Comparison of ENCODE assay signal across 17 cellular contexts in the genomic region with DNA sequence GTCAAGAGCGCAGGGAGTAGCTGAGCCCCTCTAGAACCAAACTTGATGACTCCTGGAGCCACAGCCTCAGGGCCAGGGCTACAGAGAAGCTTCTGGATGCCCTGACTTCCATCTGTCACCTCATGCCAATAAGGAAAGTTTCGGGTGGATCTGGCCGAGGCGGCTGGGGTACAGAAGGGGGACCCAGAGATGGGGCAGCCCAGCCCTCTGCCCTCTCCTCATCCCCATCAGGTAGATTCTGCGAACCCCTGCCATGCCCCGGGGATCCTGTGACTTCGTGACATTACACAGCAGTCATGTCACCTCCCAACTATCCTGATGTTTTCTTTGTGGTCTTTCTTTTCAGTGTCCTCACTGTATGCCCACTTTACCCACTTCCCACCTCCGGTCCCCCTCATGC.
DNase-seq lines count a peak whose midpoint lies in the region; ATAC-seq and TF ChIP-seq lines count a peak whose summit lies in the region.
"Had no signal": no experiment of that assay in that cellular context is flagged by ENCODE, and none has a peak within 500 bp of the region (broad histone marks: within the 10 kb centered on the region; RNA-seq: fewer than 3 reads in every experiment).

No MANE protein-coding gene starts in this region.

- no peaks in the 10 kb centered on the region for H3K9me3 Mint-ChIP-seq in stimulated activated naive CD8-positive, alpha-beta T cell treated with anti-CD3 and anti-CD28 coated beads, Interleukin-15, Interleukin-2, amounts not matched to agents 100 ng/mL and 50 ng/mL, for 24 hours
- H3K9me3 Mint-ChIP-seq in activated T-helper 17 cell treated with anti-CD3 and anti-CD28 coated beads, Interleukin-2, amount 50 U/mL, for 72 hours = no peaks in the 10 kb centered on the region
- H3K9me3 Mint-ChIP-seq in neural crest cell (no peaks in the 10 kb centered on the region), mesothelial cell of epicardium (peaks cover 6% of the 10 kb centered on the region)
- H3K9me3 Mint-ChIP-seq in activated naive CD4-positive, alpha-beta T cell treated with anti-CD3 and anti-CD28 coated beads for 36 hours = peaks cover 1% of the 10 kb centered on the region
- H3K9me3 Mint-ChIP-seq: CD4-positive, alpha-beta T cell had no signal

- CTCF ChIA-PET in activated naive CD4-positive, alpha-beta T cell treated with anti-CD3 and anti-CD28 coated beads for 36 hours (lab: Charles Lee) = no interaction called here

- H3K36me3 Mint-ChIP-seq in stimulated activated naive CD8-positive, alpha-beta T cell treated with anti-CD3 and anti-CD28 coated beads, Interleukin-15, Interleukin-2, amounts not matched to agents 100 ng/mL and 50 ng/mL, for 24 hours (ENCODE audit: low read depth) = peaks cover 27% of the 10 kb centered on the region
- H3K36me3 Mint-ChIP-seq in activated T-helper 17 cell treated with anti-CD3 and anti-CD28 coated beads, Interleukin-2, amount 50 U/mL, for 72 hours (ENCODE audit: low read depth) = peaks cover 56% of the 10 kb centered on the region
- peaks cover 25% of the 10 kb centered on the region for H3K36me3 Mint-ChIP-seq in neural crest cell (ENCODE audit: low read depth)
- peaks cover 42% of the 10 kb centered on the region for H3K36me3 Mint-ChIP-seq in mesothelial cell of epicardium
- H3K36me3 Mint-ChIP-seq in activated naive CD4-positive, alpha-beta T cell treated with anti-CD3 and anti-CD28 coated beads for 36 hours (ENCODE audit: low read depth) = peaks cover 27% of the 10 kb centered on the region

- DNase-seq in stimulated activated naive CD8-positive, alpha-beta T cell treated with anti-CD3 and anti-CD28 coated beads, Interleukin-15, Interleukin-2, amounts not matched to agents 100 U/mL and 50 U/mL, for 24 hours = no peak
- DNase-seq in neural crest cell (ENCODE audit: low read depth, low spot score) (no peak), COR-L47 (lab: John Stamatoyannopoulos, UW) (no peak), NCI-H345 (lab: John Stamatoyannopoulos, UW) (no peak), mesothelial cell of epicardium (ENCODE audit: low spot score in 2 of 2, unreplicated experiment in 2 of 2) (no peak)
- no peak for DNase-seq in activated naive CD4-positive, alpha-beta T cell treated with anti-CD3 and anti-CD28 coated beads for 36 hours
- DNase-seq: Calu3; CD4-positive, alpha-beta T cell; KG1; MV-4-11; NCI-H187; NCI-H2107; NCI-H524; NCI-H82; PC-9 had no signal

- TF ChIP-seq CTCF in neural crest cell (conservative IDR thresholded peaks at IDR 0.05) = no peak
- no peak for TF ChIP-seq CTCF in mesothelial cell of epicardium (IDR thresholded peaks at IDR 0.05; ENCODE audit: unreplicated experiment)

- peak overlapping the region; percentile 38 for H3K27ac Mint-ChIP-seq in stimulated activated naive CD8-positive, alpha-beta T cell treated with anti-CD3 and anti-CD28 coated beads, Interleukin-15, Interleukin-2, amounts not matched to agents 100 ng/mL and 50 ng/mL, for 24 hours
- peak overlapping the region; percentile 74 for H3K27ac Mint-ChIP-seq in activated T-helper 17 cell treated with anti-CD3 and anti-CD28 coated beads, Interleukin-2, amount 50 U/mL, for 72 hours
- peak overlapping the region; percentile 31 for H3K27ac Mint-ChIP-seq in neural crest cell (ENCODE audit: unreplicated experiment)
- no peak overlapping the region for H3K27ac Mint-ChIP-seq in mesothelial cell of epicardium
- no peak overlapping the region for H3K27ac Mint-ChIP-seq in activated naive CD4-positive, alpha-beta T cell treated with anti-CD3 and anti-CD28 coated beads for 36 hours
- H3K27ac Mint-ChIP-seq: CD4-positive, alpha-beta T cell had no signal

- H3K27me3 Mint-ChIP-seq in stimulated activated naive CD8-positive, alpha-beta T cell treated with anti-CD3 and anti-CD28 coated beads, Interleukin-15, Interleukin-2, amounts not matched to agents 100 ng/mL and 50 ng/mL, for 24 hours = no peaks in the 10 kb centered on the region
- no peaks in the 10 kb centered on the region for H3K27me3 Mint-ChIP-seq in activated T-helper 17 cell treated with anti-CD3 and anti-CD28 coated beads, Interleukin-2, amount 50 U/mL, for 72 hours
- H3K27me3 Mint-ChIP-seq in neural crest cell (ENCODE audit: low read depth) = no peaks in the 10 kb centered on the region
- no peaks in the 10 kb centered on the region for H3K27me3 Mint-ChIP-seq in mesothelial cell of epicardium (ENCODE audit: low read depth)
- H3K27me3 Mint-ChIP-seq in activated naive CD4-positive, alpha-beta T cell treated with anti-CD3 and anti-CD28 coated beads for 36 hours (ENCODE audit: low read depth) = no peaks in the 10 kb centered on the region
- H3K27me3 Mint-ChIP-seq: CD4-positive, alpha-beta T cell had no signal

- ATAC-seq in stimulated activated naive CD8-positive, alpha-beta T cell treated with anti-CD3 and anti-CD28 coated beads, Interleukin-15, Interleukin-2, amounts not matched to agents 100 U/mL and 50 U/mL, for 24 hours = no peak
- no peak for ATAC-seq in activated T-helper 17 cell treated with anti-CD3 and anti-CD28 coated beads, Interleukin-2, amount 50 U/mL, for 72 hours (replicated peaks)

- intact Hi-C loops in activated naive CD4-positive, alpha-beta T cell treated with anti-CD3 and anti-CD28 coated beads for 36 hours (cut with micrococcal nuclease) = no loop called here

- H3K4me3 Mint-ChIP-seq in stimulated activated naive CD8-positive, alpha-beta T cell treated with anti-CD3 and anti-CD28 coated beads, Interleukin-15, Interleukin-2, amounts not matched to agents 100 ng/mL and 50 ng/mL, for 24 hours = no peak overlapping the region
- no peak overlapping the region for H3K4me3 Mint-ChIP-seq in activated T-helper 17 cell treated with anti-CD3 and anti-CD28 coated beads, Interleukin-2, amount 50 U/mL, for 72 hours
- H3K4me3 Mint-ChIP-seq in neural crest cell (no peak overlapping the region), mesothelial cell of epicardium (no peak overlapping the region)
- H3K4me3 Mint-ChIP-seq in activated naive CD4-positive, alpha-beta T cell treated with anti-CD3 and anti-CD28 coated beads for 36 hours = no peak overlapping the region
- H3K4me3 Mint-ChIP-seq: CD4-positive, alpha-beta T cell had no signal

- H3K4me1 Mint-ChIP-seq in stimulated activated naive CD8-positive, alpha-beta T cell treated with anti-CD3 and anti-CD28 coated beads, Interleukin-15, Interleukin-2, amounts not matched to agents 100 ng/mL and 50 ng/mL, for 24 hours (ENCODE audit: low read depth) = peaks cover 12% of the 10 kb centered on the region
- peaks cover 5% of the 10 kb centered on the region for H3K4me1 Mint-ChIP-seq in activated T-helper 17 cell treated with anti-CD3 and anti-CD28 coated beads, Interleukin-2, amount 50 U/mL, for 72 hours
- H3K4me1 Mint-ChIP-seq in neural crest cell (peaks cover 8% of the 10 kb centered on the region), mesothelial cell of epicardium (peaks cover under 1% of the 10 kb centered on the region)
- H3K4me1 Mint-ChIP-seq in activated naive CD4-positive, alpha-beta T cell treated with anti-CD3 and anti-CD28 coated beads for 36 hours (ENCODE audit: low read depth) = no peaks in the 10 kb centered on the region

Comparison
In these comparisons a context has a peak if more than half of its experiments do, and no peak if none do; other contexts are left out.
1. H3K27ac Mint-ChIP-seq: peak in stimulated activated naive CD8-positive, alpha-beta T cell treated with anti-CD3 and anti-CD28 coated beads, Interleukin-15, Interleukin-2, amounts not matched to agents 100 ng/mL and 50 ng/mL, for 24 hours (single experiment), activated T-helper 17 cell treated with anti-CD3 and anti-CD28 coated beads, Interleukin-2, amount 50 U/mL, for 72 hours (single experiment) and neural crest cell (single experiment); none in mesothelial cell of epicardium (single experiment) and activated naive CD4-positive, alpha-beta T cell treated with anti-CD3 and anti-CD28 coated beads for 36 hours (single experiment).